ENCODE assay signal across 25 cellular contexts in the genomic region with DNA sequence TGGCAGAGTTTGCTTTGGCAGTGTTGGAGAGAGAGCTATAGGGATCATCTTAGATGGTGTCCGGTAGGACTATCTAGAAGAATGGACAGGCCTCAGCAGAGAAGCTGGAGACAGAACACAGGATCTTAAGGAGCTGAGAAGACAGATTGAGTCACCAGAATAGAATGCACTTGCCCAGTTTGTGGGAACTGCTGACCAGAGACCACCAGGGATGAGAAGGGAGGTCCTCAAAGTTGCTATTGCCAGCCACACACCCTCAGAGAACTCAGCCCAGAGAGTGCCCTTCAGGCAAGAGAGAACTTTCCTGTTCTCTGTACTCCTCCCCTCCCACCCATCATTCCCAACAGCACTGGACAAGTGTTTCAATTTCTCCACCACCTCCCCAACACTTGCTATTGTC. TPM values are rescaled to one million over a fixed set of nuclear protein-coding genes. Genes with fewer than 3 reads are reported as not detected.
DNase-seq lines count a peak whose midpoint lies in the region; TF ChIP-seq lines count a peak whose summit lies in the region.
"Had no signal": no experiment of that assay in that cellular context is flagged by ENCODE, and none has a peak within 500 bp of the region (broad histone marks: within the 10 kb centered on the region; RNA-seq: fewer than 3 reads in every experiment).

No MANE protein-coding gene starts in this region.

- H3K4me1 ChIP-seq in GM23248 (ENCODE audit: insufficient read depth) (no peaks in the 10 kb centered on the region), spleen (no peaks in the 10 kb centered on the region), mesendoderm (ENCODE audit: control insufficient read depth, low read depth, low read length) (no peaks in the 10 kb centered on the region), left ventricle myocardium inferior (no peaks in the 10 kb centered on the region)
- H3K4me1 ChIP-seq: A549, Caco-2 had no signal

- H3K4me3 ChIP-seq in GM23248, result no peak overlapping the region
- no peak overlapping the region for H3K4me3 ChIP-seq in fibroblast of the aortic adventitia (ENCODE audit: low read depth, low read length)
- no peak overlapping the region for H3K4me3 ChIP-seq in spleen
- no peak overlapping the region for H3K4me3 ChIP-seq in mesendoderm (ENCODE audit: low read length)
- H3K4me3 ChIP-seq in left ventricle myocardium inferior, result no peak overlapping the region
- H3K4me3 ChIP-seq: A549, GM23338, MG63, SK-N-MC had no signal

- no peak overlapping the region for H2AK5ac ChIP-seq in mesendoderm (ENCODE audit: low read length)

- peak; percentile 8 for DNase-seq in GM23248
- DNase-seq in amniotic epithelial cell (ENCODE audit: low read depth), result peak; percentile 60
- peak; percentile 15 for DNase-seq in fibroblast of the aortic adventitia (ENCODE audit: low read depth)
- DNase-seq in spleen, result no peak
- no peak for DNase-seq in effector CD8-positive, alpha-beta T cell (lab: John Stamatoyannopoulos, UW)
- DNase-seq in mesendoderm, result no peak
- DNase-seq in left ventricle myocardium inferior, result no peak
- DNase-seq: C1 segment of cervical spinal cord; Caco-2; CD8-positive, alpha-beta T cell; H9; KG1; MG63; NCI-H1105 treated with DMSO at 0.1 percent for 48 hours; NCI-H146; NCI-H1930; NCI-H446 treated with DMSO at 0.1 percent for 48 hours; NCI-H526 treated with DMSO at 0.1 percent for 48 hours; SHP77 treated with DMSO at 0.1 percent for 48 hours; SW 1271 had no signal

- 92 to 95% methylated on average over 1 of the region's 1 CpG for WGBS in GM23248 (ENCODE audit: low coverage in 1 of 2, low lambda C conversion rate in 2 of 2, missing lambda C conversion rate in 2 of 2), 2 experiments
- WGBS in spleen, 5 donors, result 82 to 97% (median 88%) methylated on average over 1 of the region's 1 CpG
- WGBS in mesendoderm (ENCODE audit: extremely low coverage, insufficient coverage, low lambda C conversion rate), result no CpG with 5 or more reads among the region's 1 CpG

- no peak overlapping the region for H2BK120ac ChIP-seq in mesendoderm (ENCODE audit: low read depth, low read length)

- no peak overlapping the region for H3K23ac ChIP-seq in mesendoderm (ENCODE audit: low read length)

- no peaks in the 10 kb centered on the region for H3K36me3 ChIP-seq in GM23248 (ENCODE audit: low read depth)
- no peaks in the 10 kb centered on the region for H3K36me3 ChIP-seq in spleen
- no peaks in the 10 kb centered on the region for H3K36me3 ChIP-seq in mesendoderm (ENCODE audit: control insufficient read depth, insufficient read depth, low read length)
- H3K36me3 ChIP-seq in left ventricle myocardium inferior, result no peaks in the 10 kb centered on the region
- H3K36me3 ChIP-seq: MG63 had no signal

- no peak overlapping the region for H4K5ac ChIP-seq in mesendoderm (ENCODE audit: low read length)

- no peak overlapping the region for H3K4ac ChIP-seq in mesendoderm (ENCODE audit: low read depth, low read length)

- H3K27me3 ChIP-seq in GM23248 (replicated peaks; ENCODE audit: insufficient read depth) (0 out of 2 replicates have a peak, but pooled peaks cover 11% of the 10 kb centered on the region), spleen (replicated peaks in 1 of 7) (peaks cover 0 to 3% (median 0%) of the 10 kb centered on the region in 7 donors), mesendoderm (ENCODE audit: insufficient read depth, low read length, poor library complexity) (no peaks in the 10 kb centered on the region), left ventricle myocardium inferior (ENCODE audit: low read depth) (peaks cover 13% of the 10 kb centered on the region)
- H3K27me3 ChIP-seq: MG63 had no signal

- no peak overlapping the region for H2BK5ac ChIP-seq in mesendoderm (ENCODE audit: low read length)

- no peaks in the 10 kb centered on the region for H3K79me2 ChIP-seq in GM23248 (ENCODE audit: insufficient read depth)
- no peaks in the 10 kb centered on the region for H3K79me2 ChIP-seq in mesendoderm (ENCODE audit: control insufficient read depth, insufficient read depth, low read length)

- no peak overlapping the region for H3K56ac ChIP-seq in mesendoderm (ENCODE audit: low read length)

- no peak for TF ChIP-seq POLR2A in spleen (IDR thresholded peaks at IDR 0.05)

- intact Hi-C loops in spleen (cut with DNase I; ENCODE audit: low total_unique reads) (no loop called here), left ventricle myocardium inferior (cut with micrococcal nuclease) (no loop called here)

- H3K9me3 ChIP-seq in GM23248 (ENCODE audit: low read depth), result no peaks in the 10 kb centered on the region
- H3K9me3 ChIP-seq in spleen, result no peaks in the 10 kb centered on the region
- H3K9me3 ChIP-seq in left ventricle myocardium inferior (replicated peaks), result no peaks in the 10 kb centered on the region
- H3K9me3 ChIP-seq: A549, Caco-2, MG63 had no signal

- no peaks in the 10 kb centered on the region for H3K79me1 ChIP-seq in mesendoderm (ENCODE audit: low read length)

- H3K27ac ChIP-seq in GM23248 (no peak overlapping the region), spleen (peak overlapping the region in 5 of 8 donors; percentile 3 to 55 (median 52)), mesendoderm (ENCODE audit: low read depth, low read length) (no peak overlapping the region), left ventricle myocardium inferior (replicated peaks) (no peak overlapping the region)
- H3K27ac ChIP-seq: A549, SK-N-MC had no signal

- no peak overlapping the region for H3K4me2 ChIP-seq in GM23248 (ENCODE audit: unreplicated experiment)
- no peak overlapping the region for H3K4me2 ChIP-seq in mesendoderm (ENCODE audit: low read length)
- H3K4me2 ChIP-seq: A549, GM23338 had no signal

- no peak overlapping the region for H3K18ac ChIP-seq in mesendoderm (ENCODE audit: low read length)

- H4K8ac ChIP-seq in mesendoderm (ENCODE audit: low read depth, low read length), result no peak overlapping the region

- H2AFZ ChIP-seq in GM23248, result no peak overlapping the region
- H2AFZ ChIP-seq: GM23338 had no signal

- no peaks in the 10 kb centered on the region for H3F3A ChIP-seq in GM23248 (ENCODE audit: insufficient read depth)

- in situ Hi-C loops in GM23248 (cut with MboI), result no loop called here

- TF ChIP-seq CTCF in fibroblast of the aortic adventitia (IDR thresholded peaks at IDR 0.05; ENCODE audit: insufficient read depth, low read length) (no peak), spleen (IDR thresholded peaks at IDR 0.05 in 8 of 11, conservative IDR thresholded peaks at IDR 0.05 in 3 of 11) (no peak), left ventricle myocardium inferior (IDR thresholded peaks at IDR 0.05; ENCODE audit: borderline replicate concordance) (no peak)

- H2BK15ac ChIP-seq in mesendoderm (replicated peaks; ENCODE audit: low read depth), result no peak overlapping the region

- H4K20me1 ChIP-seq in GM23248 (ENCODE audit: insufficient read depth), result no peaks in the 10 kb centered on the region

- no peak overlapping the region for H3K9ac ChIP-seq in GM23248
- no peak overlapping the region for H3K9ac ChIP-seq in mesendoderm (ENCODE audit: low read length)

- H3K9me2 ChIP-seq in GM23248 (ENCODE audit: insufficient read depth), result no peaks in the 10 kb centered on the region

RNA-seq across cellular contexts. Expression of gene GALNT11, which starts 25.3 kb away (rescaled TPM):
- 49.1 and 70.3 TPM in 2 replicates for total RNA-seq in GM23248 (2014; rRNA removed; shearing (Covaris generic))
- polyA plus RNA-seq in GM23248 (2016; fragmentation: Nextera tagmentation; extraction: Ambion mirVana) (38.2 and 42.0 TPM in 2 replicates), spleen (10 to 100 TPM in 2 of 3 donors, 1 to 10 TPM in 1; 9.7 to 18.3 (median 11.4) TPM)
- total RNA-seq in fibroblast of the aortic adventitia (ENCODE audit: low replicate concordance) (40.0 and 45.3 TPM in 2 replicates), spleen (10 to 100 TPM; 23.0 to 46.0 (median 31.9) TPM), left ventricle myocardium inferior (18.6 TPM)
- polyA plus RNA-seq in mesendoderm (2013, experiment 1 of 2), result 17.1 TPM
- 16.8 TPM for polyA plus RNA-seq in mesendoderm (2013, experiment 2 of 2)
- total RNA-seq: OCI-LY7 had no signal

RNA-seq across cellular contexts. Expression of gene GALNTL5, which starts 43.9 kb away (rescaled TPM):
- not detected in 2 replicates for total RNA-seq in GM23248 (2014; rRNA removed; shearing (Covaris generic))
- not detected in 2 replicates for polyA plus RNA-seq in GM23248 (2016; fragmentation: Nextera tagmentation; extraction: Ambion mirVana)
- total RNA-seq in fibroblast of the aortic adventitia (ENCODE audit: low replicate concordance), result not detected in 2 replicates
- not detected for total RNA-seq in spleen
- polyA plus RNA-seq in spleen, result not detected
- polyA plus RNA-seq in mesendoderm (2013, experiment 1 of 2), result not detected
- not detected for polyA plus RNA-seq in mesendoderm (2013, experiment 2 of 2)
- not detected for total RNA-seq in left ventricle myocardium inferior
- total RNA-seq: Caco-2; CD8-positive, alpha-beta T cell; GM23338; H9; IMR-90; OCI-LY7 had no signal
- polyA plus RNA-seq: A549, GM23338, IMR-90 had no signal

Comparison
In these comparisons a context has a peak if more than half of its experiments do, and no peak if none do; other contexts are left out.
1. DNase-seq: peak in GM23248 (single experiment), amniotic epithelial cell (single experiment) and fibroblast of the aortic adventitia (single experiment); none in spleen (single experiment), effector CD8-positive, alpha-beta T cell (single experiment), mesendoderm (single experiment) and left ventricle myocardium inferior (single experiment).
2. H3K27ac ChIP-seq: peak in spleen (5 of 8); none in GM23248 (single experiment), mesendoderm (single experiment) and left ventricle myocardium inferior (single experiment).